12 cellular contexts compared by ENCODE assay signal in genomic region chr7:105354383-105354782, GRCh38. TPM values are rescaled to one million over a fixed set of nuclear protein-coding genes. Genes with fewer than 3 reads are reported as not detected.
A peak's percentile ranks its signal among the peaks of the same experiment; 100 is the strongest.
DNase-seq lines count a peak whose midpoint lies in the region; ATAC-seq, FAIRE-seq and TF ChIP-seq lines count a peak whose summit lies in the region.
"Had no signal": no experiment of that assay in that cellular context is flagged by ENCODE, and none has a peak within 500 bp of the region (broad histone marks: within the 10 kb centered on the region; RNA-seq: fewer than 3 reads in every experiment).

No MANE protein-coding gene starts in this region.

- FAIRE-seq in GM19239 (lab: Jason Lieb, UNC) = no peak

- H3K27me3 ChIP-seq in uterus = no peaks in the 10 kb centered on the region
- H3K27me3 ChIP-seq: cardiac muscle cell had no signal

- no peaks in the 10 kb centered on the region for H3K9me3 ChIP-seq in T-helper 17 cell (ENCODE audit: control insufficient read depth, low read length, poor library complexity, severe bottlenecking)
- no peaks in the 10 kb centered on the region for H3K9me3 ChIP-seq in uterus
- H3K9me3 ChIP-seq: left ventricle myocardium inferior had no signal

- CTCF ChIA-PET in activated naive CD4-positive, alpha-beta T cell treated with anti-CD3 and anti-CD28 coated beads for 36 hours (lab: Charles Lee) = no interaction called here

- H3K4me1 Mint-ChIP-seq in activated naive CD4-positive, alpha-beta T cell treated with anti-CD3 and anti-CD28 coated beads for 36 hours (ENCODE audit: low read depth) = peaks cover 59% of the 10 kb centered on the region
- H3K4me1 Mint-ChIP-seq in T-helper 17 cell = peaks cover 58% of the 10 kb centered on the region

- H3K4me1 ChIP-seq in uterus = peaks cover 0 to 4% of the 10 kb centered on the region in 2 donors

- no peak overlapping the region for H3K4me3 ChIP-seq in uterus
- H3K4me3 ChIP-seq: cardiac muscle cell, left ventricle myocardium inferior had no signal

- no peaks in the 10 kb centered on the region for H3K36me3 ChIP-seq in uterus
- H3K36me3 ChIP-seq: cardiac muscle cell, left ventricle myocardium inferior had no signal

- no peaks in the 10 kb centered on the region for H3K27me3 Mint-ChIP-seq in activated naive CD4-positive, alpha-beta T cell treated with anti-CD3 and anti-CD28 coated beads for 36 hours (ENCODE audit: low read depth)
- no peaks in the 10 kb centered on the region for H3K27me3 Mint-ChIP-seq in T-helper 17 cell

- no peaks in the 10 kb centered on the region for H3K36me3 Mint-ChIP-seq in activated naive CD4-positive, alpha-beta T cell treated with anti-CD3 and anti-CD28 coated beads for 36 hours (ENCODE audit: low read depth)
- H3K36me3 Mint-ChIP-seq in T-helper 17 cell (ENCODE audit: low read depth) = no peaks in the 10 kb centered on the region

- TF ChIP-seq POLR2A in uterus (IDR thresholded peaks at IDR 0.05) = no peak

- peak overlapping the region; percentile 65 to 79 for H3K27ac ChIP-seq in uterus
- H3K27ac ChIP-seq: cardiac muscle cell had no signal

- DNase-seq in activated naive CD4-positive, alpha-beta T cell treated with anti-CD3 and anti-CD28 coated beads for 36 hours = peak; percentile 23
- no peak for DNase-seq in activated naive CD4-positive, alpha-beta T cell treated with Interleukin-2 at 50 U/mL for 16 hours
- no peak for DNase-seq in T-helper 17 cell
- DNase-seq in kidney tubule cell (ENCODE audit: low spot score) = peak; percentile 54
- DNase-seq in uterus = no peak
- no peak for DNase-seq in DMS 273 (lab: John Stamatoyannopoulos, UW; ENCODE audit: unreplicated experiment)
- DNase-seq in COR-L47 (lab: John Stamatoyannopoulos, UW) = no peak
- no peak for DNase-seq in GM19239 (ENCODE audit: insufficient read length, low spot score)
- DNase-seq: activated CD8-positive, alpha-beta memory T cell treated with anti-CD3 and anti-CD28 coated beads, Interleukin-2, amount 50 U/mL, for 48 hours; KG1 had no signal

- intact Hi-C loops in activated naive CD4-positive, alpha-beta T cell treated with anti-CD3 and anti-CD28 coated beads for 36 hours (cut with micrococcal nuclease) = no loop called here
- intact Hi-C loops in uterus (cut with DNase I; ENCODE audit: low total_unique reads) = no loop called here

- no peaks in the 10 kb centered on the region for H3K9me3 Mint-ChIP-seq in activated naive CD4-positive, alpha-beta T cell treated with anti-CD3 and anti-CD28 coated beads for 36 hours

- H3K4me3 Mint-ChIP-seq in activated naive CD4-positive, alpha-beta T cell treated with anti-CD3 and anti-CD28 coated beads for 36 hours = no peak overlapping the region
- peak overlapping the region; percentile 80 for H3K4me3 Mint-ChIP-seq in T-helper 17 cell

- TF ChIP-seq CTCF in uterus (IDR thresholded peaks at IDR 0.05) = no peak

- ATAC-seq in T-helper 17 cell = no peak

- H3K27ac Mint-ChIP-seq in activated naive CD4-positive, alpha-beta T cell treated with anti-CD3 and anti-CD28 coated beads for 36 hours = no peak overlapping the region
- H3K27ac Mint-ChIP-seq in T-helper 17 cell = peak overlapping the region; percentile 91

RNA-seq across cellular contexts. Expression of gene SRPK2, which starts 34.3 kb away (rescaled TPM):
- 10 to 100 TPM; 41.1 to 43.3 TPM for total RNA-seq in activated naive CD4-positive, alpha-beta T cell treated with anti-CD3 and anti-CD28 coated beads for 36 hours
- total RNA-seq in T-helper 17 cell (10 to 100 TPM; 46.2 to 50.0 TPM), uterus (100 to 1,000 TPM in 1 of 4 donors, 10 to 100 TPM in 3; 40.0 to 129 (median 76.6) TPM)

Comparison
In these comparisons a context has a peak if more than half of its experiments do, and no peak if none do; other contexts are left out.
1. DNase-seq: peak in activated naive CD4-positive, alpha-beta T cell treated with anti-CD3 and anti-CD28 coated beads for 36 hours (single experiment) and kidney tubule cell (single experiment); none in activated naive CD4-positive, alpha-beta T cell treated with Interleukin-2 at 50 U/mL for 16 hours (single experiment), T-helper 17 cell (0 of 3), uterus (0 of 2), DMS 273 (single experiment), COR-L47 (single experiment) and GM19239 (single experiment).